In the genomic region with DNA sequence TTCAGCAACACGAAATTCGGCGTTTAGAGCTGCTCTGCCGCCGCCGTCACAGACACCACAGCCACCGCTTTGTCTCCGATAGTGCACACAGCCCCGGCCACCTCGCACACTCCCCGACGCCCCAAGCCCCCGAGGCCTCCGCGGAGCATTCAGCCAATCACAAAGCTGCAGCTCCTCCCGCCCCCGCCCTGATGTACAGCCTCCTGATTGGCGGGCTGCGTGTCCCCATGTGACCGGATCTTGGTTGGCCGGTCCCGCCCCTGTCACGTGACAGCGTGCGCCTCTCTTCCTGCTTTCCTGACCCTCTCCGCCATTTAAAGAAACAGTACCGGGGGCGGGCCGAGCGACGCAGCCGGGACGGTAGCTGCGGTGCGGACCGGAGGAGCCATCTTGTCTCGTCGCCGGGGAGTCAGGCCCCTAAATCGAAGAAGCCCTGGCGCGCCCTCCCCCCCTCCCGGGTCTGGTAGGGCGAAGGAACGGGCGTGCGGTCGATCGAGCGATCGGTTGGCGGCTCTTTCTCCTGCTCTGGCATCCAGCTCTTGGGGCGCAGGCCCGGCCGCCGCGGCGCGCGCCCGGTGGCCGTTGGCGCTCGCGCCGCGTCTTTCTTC, we compare ENCODE assay signal across 1 cellular context.
TF ChIP-seq lines count a peak whose summit lies in the region.

A gene (plus strand): TSS at position 342 of the 608 bp plus-strand sequence.

TF ChIP-seq in K562, 482 proteins besides CTCF, POLR2A, EP300 and RAD21 (continued from another document and continues in another):
- TF ChIP-seq NFXL1 (CRISPR knock-in tag; IDR thresholded peaks at IDR 0.05) (no peak), ZNF766 (CRISPR knock-in tag; conservative IDR thresholded peaks at IDR 0.05) (no peak), CHCHD3 (CRISPR knock-in tag; IDR thresholded peaks at IDR 0.05) (no peak), ELF1 (tag; IDR thresholded peaks at IDR 0.05) (peak; percentile 90), NR2C1 (IDR thresholded peaks at IDR 0.05) (peak; percentile 57; the same call in 1 of the 2 replicates), NR2C1 (tag; IDR thresholded peaks at IDR 0.05) (no peak), ZBTB1 (CRISPR knock-in tag; IDR thresholded peaks at IDR 0.05; ENCODE audit: borderline replicate concordance, low read depth) (peak; percentile 50; the same call in 1 of the 2 replicates), RBM25 (IDR thresholded peaks at IDR 0.05; ENCODE audit: low read depth, low read length, severe bottlenecking) (peak; percentile 26), RB1 (IDR thresholded peaks at IDR 0.05; ENCODE audit: low read depth) (0 out of 2 replicates have a peak, but pooled peaks have one; percentile 18), SRF (CRISPR knock-in tag; IDR thresholded peaks at IDR 0.05) (no peak), NFRKB (IDR thresholded peaks at IDR 0.05; ENCODE audit: low read depth) (0 out of 2 replicates have a peak, but pooled peaks have one; percentile 17), NFYB (IDR thresholded peaks at IDR 0.05; ENCODE audit: extremely low read depth, insufficient read length) (peak; percentile 46), KDM5B (IDR thresholded peaks at IDR 0.05; ENCODE audit: insufficient replicate concordance, low read depth, low read length) (peak; percentile 35), CXXC5 (CRISPR knock-in tag; IDR thresholded peaks at IDR 0.05) (peak; percentile 80), NR4A1 (CRISPR knock-in tag; IDR thresholded peaks at IDR 0.05) (no peak), NR4A1 (tag; IDR thresholded peaks at IDR 0.05) (no peak), ZFX (CRISPR knock-in tag; IDR thresholded peaks at IDR 0.05) (peak; percentile 66), FOXM1 (IDR thresholded peaks at IDR 0.05; ENCODE audit: low read depth) (peak; percentile 68), FOXM1 (CRISPR knock-in tag; IDR thresholded peaks at IDR 0.05; ENCODE audit: low read depth) (no peak), SOX6 (IDR thresholded peaks at IDR 0.05) (0 out of 2 replicates have a peak, but pooled peaks have one; percentile 8), CBFA2T2 (conservative IDR thresholded peaks at IDR 0.05) (peak; percentile 97), MEIS2 (IDR thresholded peaks at IDR 0.05; ENCODE audit: partially characterized antibody) (no peak), TFAM (CRISPR knock-in tag; conservative IDR thresholded peaks at IDR 0.05) (no peak), NFIX (CRISPR knock-in tag; IDR thresholded peaks at IDR 0.05; ENCODE audit: low read depth) (no peak), TBP (optimal IDR thresholded peaks at IDR 0.05; ENCODE audit: low read depth, low read length) (peak; percentile 71), SP1 (CRISPR knock-in tag; IDR thresholded peaks at IDR 0.05) (peak; percentile 94), ESRRA (IDR thresholded peaks at IDR 0.05; ENCODE audit: borderline replicate concordance, low read depth) (peak; percentile 6; the same call in 1 of the 2 replicates), ZNF324 (CRISPR knock-in tag; IDR thresholded peaks at IDR 0.05) (no peak; the same call in 1 of the 2 replicates), HEY1 (CRISPR knock-in tag; IDR thresholded peaks at IDR 0.05; ENCODE audit: borderline replicate concordance) (no peak), POLR2G (IDR thresholded peaks at IDR 0.05; ENCODE audit: low read depth, low read length) (peak; percentile 86), NR3C1 (CRISPR knock-in tag; IDR thresholded peaks at IDR 0.05) (no peak), TOE1 (IDR thresholded peaks at IDR 0.05; ENCODE audit: borderline replicate concordance) (peak; percentile 100), TOE1 (CRISPR knock-in tag; IDR thresholded peaks at IDR 0.05; ENCODE audit: borderline replicate concordance, low read depth) (no peak), BHLHE40 (IDR thresholded peaks at IDR 0.05; ENCODE audit: low read length) (peak; percentile 95), MBD2 (IDR thresholded peaks at IDR 0.05; ENCODE audit: borderline replicate concordance, low read depth) (0 out of 2 replicates have a peak, but pooled peaks have one; percentile 35)
- TF ChIP-seq, protein P1, sequence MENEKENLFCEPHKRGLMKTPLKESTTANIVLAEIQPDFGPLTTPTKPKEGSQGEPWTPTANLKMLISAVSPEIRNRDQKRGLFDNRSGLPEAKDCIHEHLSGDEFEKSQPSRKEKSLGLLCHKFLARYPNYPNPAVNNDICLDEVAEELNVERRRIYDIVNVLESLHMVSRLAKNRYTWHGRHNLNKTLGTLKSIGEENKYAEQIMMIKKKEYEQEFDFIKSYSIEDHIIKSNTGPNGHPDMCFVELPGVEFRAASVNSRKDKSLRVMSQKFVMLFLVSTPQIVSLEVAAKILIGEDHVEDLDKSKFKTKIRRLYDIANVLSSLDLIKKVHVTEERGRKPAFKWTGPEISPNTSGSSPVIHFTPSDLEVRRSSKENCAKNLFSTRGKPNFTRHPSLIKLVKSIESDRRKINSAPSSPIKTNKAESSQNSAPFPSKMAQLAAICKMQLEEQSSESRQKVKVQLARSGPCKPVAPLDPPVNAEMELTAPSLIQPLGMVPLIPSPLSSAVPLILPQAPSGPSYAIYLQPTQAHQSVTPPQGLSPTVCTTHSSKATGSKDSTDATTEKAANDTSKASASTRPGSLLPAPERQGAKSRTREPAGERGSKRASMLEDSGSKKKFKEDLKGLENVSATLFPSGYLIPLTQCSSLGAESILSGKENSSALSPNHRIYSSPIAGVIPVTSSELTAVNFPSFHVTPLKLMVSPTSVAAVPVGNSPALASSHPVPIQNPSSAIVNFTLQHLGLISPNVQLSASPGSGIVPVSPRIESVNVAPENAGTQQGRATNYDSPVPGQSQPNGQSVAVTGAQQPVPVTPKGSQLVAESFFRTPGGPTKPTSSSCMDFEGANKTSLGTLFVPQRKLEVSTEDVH (IDR thresholded peaks at IDR 0.05; ENCODE audit: low read depth, partially characterized antibody): peak; percentile 31
- TF ChIP-seq, protein P2, sequence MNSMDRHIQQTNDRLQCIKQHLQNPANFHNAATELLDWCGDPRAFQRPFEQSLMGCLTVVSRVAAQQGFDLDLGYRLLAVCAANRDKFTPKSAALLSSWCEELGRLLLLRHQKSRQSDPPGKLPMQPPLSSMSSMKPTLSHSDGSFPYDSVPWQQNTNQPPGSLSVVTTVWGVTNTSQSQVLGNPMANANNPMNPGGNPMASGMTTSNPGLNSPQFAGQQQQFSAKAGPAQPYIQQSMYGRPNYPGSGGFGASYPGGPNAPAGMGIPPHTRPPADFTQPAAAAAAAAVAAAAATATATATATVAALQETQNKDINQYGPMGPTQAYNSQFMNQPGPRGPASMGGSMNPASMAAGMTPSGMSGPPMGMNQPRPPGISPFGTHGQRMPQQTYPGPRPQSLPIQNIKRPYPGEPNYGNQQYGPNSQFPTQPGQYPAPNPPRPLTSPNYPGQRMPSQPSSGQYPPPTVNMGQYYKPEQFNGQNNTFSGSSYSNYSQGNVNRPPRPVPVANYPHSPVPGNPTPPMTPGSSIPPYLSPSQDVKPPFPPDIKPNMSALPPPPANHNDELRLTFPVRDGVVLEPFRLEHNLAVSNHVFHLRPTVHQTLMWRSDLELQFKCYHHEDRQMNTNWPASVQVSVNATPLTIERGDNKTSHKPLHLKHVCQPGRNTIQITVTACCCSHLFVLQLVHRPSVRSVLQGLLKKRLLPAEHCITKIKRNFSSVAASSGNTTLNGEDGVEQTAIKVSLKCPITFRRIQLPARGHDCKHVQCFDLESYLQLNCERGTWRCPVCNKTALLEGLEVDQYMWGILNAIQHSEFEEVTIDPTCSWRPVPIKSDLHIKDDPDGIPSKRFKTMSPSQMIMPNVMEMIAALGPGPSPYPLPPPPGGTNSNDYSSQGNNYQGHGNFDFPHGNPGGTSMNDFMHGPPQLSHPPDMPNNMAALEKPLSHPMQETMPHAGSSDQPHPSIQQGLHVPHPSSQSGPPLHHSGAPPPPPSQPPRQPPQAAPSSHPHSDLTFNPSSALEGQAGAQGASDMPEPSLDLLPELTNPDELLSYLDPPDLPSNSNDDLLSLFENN (IDR thresholded peaks at IDR 0.05; ENCODE audit: low read depth in 2 of 2, low read length in 2 of 2): peak in 1 of 2 experiments; percentile 89; a peak in 2 of 4 replicates
- TF ChIP-seq, protein P3, sequence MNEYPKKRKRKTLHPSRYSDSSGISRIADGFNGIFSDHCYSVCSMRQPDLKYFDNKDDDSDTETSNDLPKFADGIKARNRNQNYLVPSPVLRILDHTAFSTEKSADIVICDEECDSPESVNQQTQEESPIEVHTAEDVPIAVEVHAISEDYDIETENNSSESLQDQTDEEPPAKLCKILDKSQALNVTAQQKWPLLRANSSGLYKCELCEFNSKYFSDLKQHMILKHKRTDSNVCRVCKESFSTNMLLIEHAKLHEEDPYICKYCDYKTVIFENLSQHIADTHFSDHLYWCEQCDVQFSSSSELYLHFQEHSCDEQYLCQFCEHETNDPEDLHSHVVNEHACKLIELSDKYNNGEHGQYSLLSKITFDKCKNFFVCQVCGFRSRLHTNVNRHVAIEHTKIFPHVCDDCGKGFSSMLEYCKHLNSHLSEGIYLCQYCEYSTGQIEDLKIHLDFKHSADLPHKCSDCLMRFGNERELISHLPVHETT (CRISPR knock-in tag; conservative IDR thresholded peaks at IDR 0.05 in 1 of 2, IDR thresholded peaks at IDR 0.05 in 1 of 2): peak in 1 of 2 experiments; percentile 84; a peak in 2 of 4 replicates
- TF ChIP-seq, protein P4, sequence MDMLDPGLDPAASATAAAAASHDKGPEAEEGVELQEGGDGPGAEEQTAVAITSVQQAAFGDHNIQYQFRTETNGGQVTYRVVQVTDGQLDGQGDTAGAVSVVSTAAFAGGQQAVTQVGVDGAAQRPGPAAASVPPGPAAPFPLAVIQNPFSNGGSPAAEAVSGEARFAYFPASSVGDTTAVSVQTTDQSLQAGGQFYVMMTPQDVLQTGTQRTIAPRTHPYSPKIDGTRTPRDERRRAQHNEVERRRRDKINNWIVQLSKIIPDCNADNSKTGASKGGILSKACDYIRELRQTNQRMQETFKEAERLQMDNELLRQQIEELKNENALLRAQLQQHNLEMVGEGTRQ (CRISPR knock-in tag; IDR thresholded peaks at IDR 0.05): peak; percentile 100
- TF ChIP-seq, protein P5, sequence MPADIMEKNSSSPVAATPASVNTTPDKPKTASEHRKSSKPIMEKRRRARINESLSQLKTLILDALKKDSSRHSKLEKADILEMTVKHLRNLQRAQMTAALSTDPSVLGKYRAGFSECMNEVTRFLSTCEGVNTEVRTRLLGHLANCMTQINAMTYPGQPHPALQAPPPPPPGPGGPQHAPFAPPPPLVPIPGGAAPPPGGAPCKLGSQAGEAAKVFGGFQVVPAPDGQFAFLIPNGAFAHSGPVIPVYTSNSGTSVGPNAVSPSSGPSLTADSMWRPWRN (IDR thresholded peaks at IDR 0.05; ENCODE audit: low read depth): no peak
- TF ChIP-seq, protein P6, sequence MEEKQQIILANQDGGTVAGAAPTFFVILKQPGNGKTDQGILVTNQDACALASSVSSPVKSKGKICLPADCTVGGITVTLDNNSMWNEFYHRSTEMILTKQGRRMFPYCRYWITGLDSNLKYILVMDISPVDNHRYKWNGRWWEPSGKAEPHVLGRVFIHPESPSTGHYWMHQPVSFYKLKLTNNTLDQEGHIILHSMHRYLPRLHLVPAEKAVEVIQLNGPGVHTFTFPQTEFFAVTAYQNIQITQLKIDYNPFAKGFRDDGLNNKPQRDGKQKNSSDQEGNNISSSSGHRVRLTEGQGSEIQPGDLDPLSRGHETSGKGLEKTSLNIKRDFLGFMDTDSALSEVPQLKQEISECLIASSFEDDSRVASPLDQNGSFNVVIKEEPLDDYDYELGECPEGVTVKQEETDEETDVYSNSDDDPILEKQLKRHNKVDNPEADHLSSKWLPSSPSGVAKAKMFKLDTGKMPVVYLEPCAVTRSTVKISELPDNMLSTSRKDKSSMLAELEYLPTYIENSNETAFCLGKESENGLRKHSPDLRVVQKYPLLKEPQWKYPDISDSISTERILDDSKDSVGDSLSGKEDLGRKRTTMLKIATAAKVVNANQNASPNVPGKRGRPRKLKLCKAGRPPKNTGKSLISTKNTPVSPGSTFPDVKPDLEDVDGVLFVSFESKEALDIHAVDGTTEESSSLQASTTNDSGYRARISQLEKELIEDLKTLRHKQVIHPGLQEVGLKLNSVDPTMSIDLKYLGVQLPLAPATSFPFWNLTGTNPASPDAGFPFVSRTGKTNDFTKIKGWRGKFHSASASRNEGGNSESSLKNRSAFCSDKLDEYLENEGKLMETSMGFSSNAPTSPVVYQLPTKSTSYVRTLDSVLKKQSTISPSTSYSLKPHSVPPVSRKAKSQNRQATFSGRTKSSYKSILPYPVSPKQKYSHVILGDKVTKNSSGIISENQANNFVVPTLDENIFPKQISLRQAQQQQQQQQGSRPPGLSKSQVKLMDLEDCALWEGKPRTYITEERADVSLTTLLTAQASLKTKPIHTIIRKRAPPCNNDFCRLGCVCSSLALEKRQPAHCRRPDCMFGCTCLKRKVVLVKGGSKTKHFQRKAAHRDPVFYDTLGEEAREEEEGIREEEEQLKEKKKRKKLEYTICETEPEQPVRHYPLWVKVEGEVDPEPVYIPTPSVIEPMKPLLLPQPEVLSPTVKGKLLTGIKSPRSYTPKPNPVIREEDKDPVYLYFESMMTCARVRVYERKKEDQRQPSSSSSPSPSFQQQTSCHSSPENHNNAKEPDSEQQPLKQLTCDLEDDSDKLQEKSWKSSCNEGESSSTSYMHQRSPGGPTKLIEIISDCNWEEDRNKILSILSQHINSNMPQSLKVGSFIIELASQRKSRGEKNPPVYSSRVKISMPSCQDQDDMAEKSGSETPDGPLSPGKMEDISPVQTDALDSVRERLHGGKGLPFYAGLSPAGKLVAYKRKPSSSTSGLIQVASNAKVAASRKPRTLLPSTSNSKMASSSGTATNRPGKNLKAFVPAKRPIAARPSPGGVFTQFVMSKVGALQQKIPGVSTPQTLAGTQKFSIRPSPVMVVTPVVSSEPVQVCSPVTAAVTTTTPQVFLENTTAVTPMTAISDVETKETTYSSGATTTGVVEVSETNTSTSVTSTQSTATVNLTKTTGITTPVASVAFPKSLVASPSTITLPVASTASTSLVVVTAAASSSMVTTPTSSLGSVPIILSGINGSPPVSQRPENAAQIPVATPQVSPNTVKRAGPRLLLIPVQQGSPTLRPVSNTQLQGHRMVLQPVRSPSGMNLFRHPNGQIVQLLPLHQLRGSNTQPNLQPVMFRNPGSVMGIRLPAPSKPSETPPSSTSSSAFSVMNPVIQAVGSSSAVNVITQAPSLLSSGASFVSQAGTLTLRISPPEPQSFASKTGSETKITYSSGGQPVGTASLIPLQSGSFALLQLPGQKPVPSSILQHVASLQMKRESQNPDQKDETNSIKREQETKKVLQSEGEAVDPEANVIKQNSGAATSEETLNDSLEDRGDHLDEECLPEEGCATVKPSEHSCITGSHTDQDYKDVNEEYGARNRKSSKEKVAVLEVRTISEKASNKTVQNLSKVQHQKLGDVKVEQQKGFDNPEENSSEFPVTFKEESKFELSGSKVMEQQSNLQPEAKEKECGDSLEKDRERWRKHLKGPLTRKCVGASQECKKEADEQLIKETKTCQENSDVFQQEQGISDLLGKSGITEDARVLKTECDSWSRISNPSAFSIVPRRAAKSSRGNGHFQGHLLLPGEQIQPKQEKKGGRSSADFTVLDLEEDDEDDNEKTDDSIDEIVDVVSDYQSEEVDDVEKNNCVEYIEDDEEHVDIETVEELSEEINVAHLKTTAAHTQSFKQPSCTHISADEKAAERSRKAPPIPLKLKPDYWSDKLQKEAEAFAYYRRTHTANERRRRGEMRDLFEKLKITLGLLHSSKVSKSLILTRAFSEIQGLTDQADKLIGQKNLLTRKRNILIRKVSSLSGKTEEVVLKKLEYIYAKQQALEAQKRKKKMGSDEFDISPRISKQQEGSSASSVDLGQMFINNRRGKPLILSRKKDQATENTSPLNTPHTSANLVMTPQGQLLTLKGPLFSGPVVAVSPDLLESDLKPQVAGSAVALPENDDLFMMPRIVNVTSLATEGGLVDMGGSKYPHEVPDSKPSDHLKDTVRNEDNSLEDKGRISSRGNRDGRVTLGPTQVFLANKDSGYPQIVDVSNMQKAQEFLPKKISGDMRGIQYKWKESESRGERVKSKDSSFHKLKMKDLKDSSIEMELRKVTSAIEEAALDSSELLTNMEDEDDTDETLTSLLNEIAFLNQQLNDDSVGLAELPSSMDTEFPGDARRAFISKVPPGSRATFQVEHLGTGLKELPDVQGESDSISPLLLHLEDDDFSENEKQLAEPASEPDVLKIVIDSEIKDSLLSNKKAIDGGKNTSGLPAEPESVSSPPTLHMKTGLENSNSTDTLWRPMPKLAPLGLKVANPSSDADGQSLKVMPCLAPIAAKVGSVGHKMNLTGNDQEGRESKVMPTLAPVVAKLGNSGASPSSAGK (IDR thresholded peaks at IDR 0.05): peak; percentile 80
